10 cellular contexts compared by ENCODE assay signal in the genomic region with DNA sequence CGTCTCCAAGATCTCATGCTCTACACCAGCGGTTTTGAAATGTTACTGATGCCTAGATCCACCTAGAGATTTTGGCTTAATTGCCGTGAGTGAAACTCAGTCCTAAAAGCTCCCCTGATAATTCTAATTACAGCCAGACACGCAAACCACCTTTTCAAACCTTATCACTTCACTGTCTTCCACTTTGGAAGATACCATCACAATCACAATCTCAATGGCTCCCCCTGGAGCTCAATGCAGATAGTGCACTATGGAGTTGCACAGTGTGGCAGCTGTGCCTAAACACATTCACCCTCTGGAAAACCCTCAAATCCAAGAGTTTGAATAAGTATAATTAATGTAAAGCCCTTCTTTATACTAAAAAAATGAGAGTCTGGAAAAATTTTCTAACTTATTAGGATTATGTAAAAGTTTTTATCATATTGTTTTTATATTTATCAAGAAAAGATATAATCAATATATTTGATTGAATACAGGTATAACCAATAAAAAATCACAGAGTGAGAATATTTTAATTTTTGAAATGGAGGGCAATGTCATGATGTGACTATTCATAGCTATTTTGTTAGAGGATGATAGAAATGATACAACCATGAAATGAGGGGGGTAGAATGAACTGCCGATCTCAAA.
DNase-seq lines count a peak whose midpoint lies in the region; TF ChIP-seq lines count a peak whose summit lies in the region.
"Had no signal": no experiment of that assay in that cellular context is flagged by ENCODE, and none has a peak within 500 bp of the region (broad histone marks: within the 10 kb centered on the region; RNA-seq: fewer than 3 reads in every experiment).

No MANE protein-coding gene starts in this region.

- no peaks in the 10 kb centered on the region for H3K9me3 Mint-ChIP-seq in MCF 10A (ENCODE audit: unreplicated experiment)
- H3K9me3 Mint-ChIP-seq: CD8-positive, alpha-beta T cell had no signal

- no peak overlapping the region for H3K9ac ChIP-seq in MM.1S (ENCODE audit: low read length)

- H3K27me3 Mint-ChIP-seq in MCF 10A (ENCODE audit: insufficient read depth, unreplicated experiment), result no peaks in the 10 kb centered on the region

- H3K4me3 Mint-ChIP-seq in MCF 10A (ENCODE audit: unreplicated experiment), result no peak overlapping the region
- H3K4me3 Mint-ChIP-seq: CD8-positive, alpha-beta T cell had no signal

- H3K4me1 Mint-ChIP-seq in MCF 10A (ENCODE audit: insufficient read depth, unreplicated experiment), result peaks cover 6% of the 10 kb centered on the region

- H3K36me3 Mint-ChIP-seq in MCF 10A (ENCODE audit: insufficient read depth, unreplicated experiment), result no peaks in the 10 kb centered on the region
- H3K36me3 Mint-ChIP-seq: CD8-positive, alpha-beta T cell had no signal

- no peaks in the 10 kb centered on the region for H3K9me2 ChIP-seq in MM.1S (replicated peaks; ENCODE audit: insufficient read depth, low read length)

- H3K27me3 ChIP-seq in MM.1S (replicated peaks; ENCODE audit: insufficient read depth, low read length), result no peaks in the 10 kb centered on the region

- no peaks in the 10 kb centered on the region for H3K36me3 ChIP-seq in MM.1S (replicated peaks; ENCODE audit: insufficient read depth, low read length)

- TF ChIP-seq CTCF in HFF-Myc (IDR thresholded peaks at IDR 0.05; ENCODE audit: low read depth, low read length, missing control alignments), result peak; percentile 82
- TF ChIP-seq CTCF in MM.1S (IDR thresholded peaks at IDR 0.05; ENCODE audit: low read length), result peak; percentile 89
- peak; percentile 88 for TF ChIP-seq CTCF in MCF 10A (IDR thresholded peaks at IDR 0.05; ENCODE audit: unreplicated experiment)

- intact Hi-C loops in MCF 10A (cut with micrococcal nuclease), result loop anchor here (1.0 to 10.0 kb wide), 5 partner anchors 66 to 1230 kb away; no protein-coding TSS in a partner anchor

- H3K27ac ChIP-seq in MM.1S (ENCODE audit: low read length), result no peak overlapping the region
- H3K27ac ChIP-seq: epithelial cell of prostate had no signal

- no peak overlapping the region for H3K4me2 ChIP-seq in MM.1S (ENCODE audit: low read depth, low read length)

- peak; percentile 37 for DNase-seq in SIG-M5 treated with dmso at 0.1 percent for 504 hours (lab: John Stamatoyannopoulos, UW; ENCODE audit: unreplicated experiment)
- no peak for DNase-seq in SIG-M5 (lab: John Stamatoyannopoulos, UW)
- peak; percentile 45 for DNase-seq in HFF-Myc (ENCODE audit: extremely low read depth, low read depth)
- DNase-seq in MM.1S, result peak; percentile 58
- DNase-seq in RPMI7951 (ENCODE audit: low read depth), result peak; percentile 68
- DNase-seq in MCF 10A (ENCODE audit: unreplicated experiment), result peak; percentile 79
- DNase-seq in kidney glomerular epithelial cell (lab: John Stamatoyannopoulos, UW), result peak; percentile 3
- DNase-seq in stimulated activated CD8-positive, alpha-beta memory T cell treated with anti-CD3 and anti-CD28 coated beads, Interleukin-15, amount 100 ng/mL, for 24 hours (ENCODE audit: low read depth), result peak; percentile 0

- H3K27ac Mint-ChIP-seq in MCF 10A (ENCODE audit: low read depth, unreplicated experiment), result no peak overlapping the region
- H3K27ac Mint-ChIP-seq: CD8-positive, alpha-beta T cell had no signal

- BruUV-seq in MCF 10A (replicated peaks; lab: Mats Ljungman, UMichigan), result no TSS peak

- H3K9me3 ChIP-seq in MM.1S (replicated peaks; ENCODE audit: insufficient read depth, low read length), result no peaks in the 10 kb centered on the region

- CTCF ChIA-PET in MCF 10A (lab: Yijun Ruan, JAX), result interaction anchor here (0.5 to 5.9 kb wide), 56 partner anchors 8 to 1144 kb away, joined by 3 to 95 read pairs (median 4); no protein-coding TSS in a partner anchor

- H3F3A ChIP-seq in MM.1S (ENCODE audit: insufficient read depth, low read length), result no peaks in the 10 kb centered on the region

- no peaks in the 10 kb centered on the region for H3K4me1 ChIP-seq in MM.1S (ENCODE audit: low read length)

- no peak overlapping the region for H2AFZ ChIP-seq in MM.1S (ENCODE audit: low read length)

- POLR2A ChIA-PET in MCF 10A (lab: Yijun Ruan, JAX), result interaction anchor here (0.6 to 1.0 kb wide), 3 partner anchors 311 to 566 kb away, joined by 3 read pairs; no protein-coding TSS in a partner anchor

- H3K4me3 ChIP-seq in HFF-Myc (replicated peaks; ENCODE audit: low read depth, low read length), result no peak overlapping the region
- no peak overlapping the region for H3K4me3 ChIP-seq in MM.1S (ENCODE audit: low read length)

- H4K20me1 ChIP-seq in MM.1S (ENCODE audit: insufficient read depth, low read length), result no peaks in the 10 kb centered on the region

- H3K79me2 ChIP-seq in MM.1S (ENCODE audit: low read length), result no peaks in the 10 kb centered on the region
